1 cellular context compared by ENCODE assay signal in the genomic region with DNA sequence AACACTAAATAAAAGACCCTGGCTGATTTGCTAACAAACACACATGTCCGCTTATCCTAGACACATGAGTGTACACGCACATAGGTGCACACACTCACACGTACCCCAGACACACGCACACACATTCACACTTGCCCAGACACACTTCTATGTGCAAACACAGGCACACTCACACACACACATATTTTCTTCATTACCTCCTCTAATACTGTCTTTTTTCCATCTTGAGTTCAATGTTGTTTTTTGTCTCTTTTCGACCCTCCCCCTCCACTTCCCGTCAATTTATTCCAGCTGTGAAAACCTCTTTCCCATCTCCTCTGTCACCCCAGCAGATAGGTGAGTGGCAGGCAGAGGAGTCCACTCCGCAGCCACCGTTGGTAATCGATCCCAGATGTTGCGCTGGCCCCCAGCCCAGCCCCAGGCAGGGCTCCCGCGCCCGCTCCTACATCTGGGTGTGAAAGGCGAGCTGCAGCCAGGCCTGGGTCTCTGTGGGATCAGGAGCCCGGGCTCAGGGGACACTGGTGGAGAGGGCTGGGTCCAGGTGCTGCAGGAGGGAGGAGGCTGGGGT.
TF ChIP-seq lines count a peak whose summit lies in the region.

No MANE protein-coding gene starts in this region.

TF ChIP-seq in SK-N-SH, 30 proteins besides CTCF, POLR2A, EP300 and RAD21 (continued from another document):
- TF ChIP-seq, protein P1, sequence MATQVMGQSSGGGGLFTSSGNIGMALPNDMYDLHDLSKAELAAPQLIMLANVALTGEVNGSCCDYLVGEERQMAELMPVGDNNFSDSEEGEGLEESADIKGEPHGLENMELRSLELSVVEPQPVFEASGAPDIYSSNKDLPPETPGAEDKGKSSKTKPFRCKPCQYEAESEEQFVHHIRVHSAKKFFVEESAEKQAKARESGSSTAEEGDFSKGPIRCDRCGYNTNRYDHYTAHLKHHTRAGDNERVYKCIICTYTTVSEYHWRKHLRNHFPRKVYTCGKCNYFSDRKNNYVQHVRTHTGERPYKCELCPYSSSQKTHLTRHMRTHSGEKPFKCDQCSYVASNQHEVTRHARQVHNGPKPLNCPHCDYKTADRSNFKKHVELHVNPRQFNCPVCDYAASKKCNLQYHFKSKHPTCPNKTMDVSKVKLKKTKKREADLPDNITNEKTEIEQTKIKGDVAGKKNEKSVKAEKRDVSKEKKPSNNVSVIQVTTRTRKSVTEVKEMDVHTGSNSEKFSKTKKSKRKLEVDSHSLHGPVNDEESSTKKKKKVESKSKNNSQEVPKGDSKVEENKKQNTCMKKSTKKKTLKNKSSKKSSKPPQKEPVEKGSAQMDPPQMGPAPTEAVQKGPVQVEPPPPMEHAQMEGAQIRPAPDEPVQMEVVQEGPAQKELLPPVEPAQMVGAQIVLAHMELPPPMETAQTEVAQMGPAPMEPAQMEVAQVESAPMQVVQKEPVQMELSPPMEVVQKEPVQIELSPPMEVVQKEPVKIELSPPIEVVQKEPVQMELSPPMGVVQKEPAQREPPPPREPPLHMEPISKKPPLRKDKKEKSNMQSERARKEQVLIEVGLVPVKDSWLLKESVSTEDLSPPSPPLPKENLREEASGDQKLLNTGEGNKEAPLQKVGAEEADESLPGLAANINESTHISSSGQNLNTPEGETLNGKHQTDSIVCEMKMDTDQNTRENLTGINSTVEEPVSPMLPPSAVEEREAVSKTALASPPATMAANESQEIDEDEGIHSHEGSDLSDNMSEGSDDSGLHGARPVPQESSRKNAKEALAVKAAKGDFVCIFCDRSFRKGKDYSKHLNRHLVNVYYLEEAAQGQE (IDR thresholded peaks at IDR 0.05; ENCODE audit: low read depth, low read length), result no peak
